ENCODE assay signal across 8 cellular contexts in genomic region chr20:37901667-37902503, GRCh38. TPM values are rescaled to one million over a fixed set of nuclear protein-coding genes. Genes with fewer than 3 reads are reported as not detected.
DNase-seq lines count a peak whose midpoint lies in the region; ATAC-seq and TF ChIP-seq lines count a peak whose summit lies in the region.

No MANE protein-coding gene starts in this region.

- peak; percentile 35 to 45 for ATAC-seq in activated naive CD4-positive, alpha-beta T cell treated with anti-CD3 and anti-CD28 coated beads, Interleukin-2, amount 50 U/mL, for 72 hours
- ATAC-seq in right cardiac atrium: peak; percentile 62 to 67
- ATAC-seq in gastrocnemius medialis: peak; percentile 66 to 75
- ATAC-seq in HG03139 (IDR thresholded peaks at IDR 0.05; ENCODE audit: unreplicated experiment): no peak

- TF ChIP-seq CTCF in GM10266 (IDR thresholded peaks at IDR 0.05; ENCODE audit: control insufficient read depth, insufficient read depth, low read depth, missing control alignments) (peak; percentile 81), gastrocnemius medialis (IDR thresholded peaks at IDR 0.05 in 4 of 5, conservative IDR thresholded peaks at IDR 0.05 in 1 of 5) (peak in 4 of 5 experiments; percentile 25 to 68 (median 38))

- DNase-seq in GM10266 (ENCODE audit: extremely low spot score) (peak; percentile 88), NCI-H2029 (lab: John Stamatoyannopoulos, UW) (peak; percentile 47), right cardiac atrium (no peak), gastrocnemius medialis (peak; percentile 17 to 45)
- DNase-seq in activated naive CD4-positive, alpha-beta T cell treated with anti-CD3 and anti-CD28 coated beads, Interleukin-2, amount 50 U/mL, for 72 hours (ENCODE audit: low spot score in 2 of 2): no peak
- DNase-seq in activated T-helper 2 cell treated with anti-CD3 and anti-CD28 coated beads, Interferon-gamma antibody, Interleukin-2, Interleukin-4, amounts not matched to agents 10 μg/mL and 5 μg/mL and 100 μg/mL, durations not matched to agents 14 hours and 24 hours and 36 hours (ENCODE audit: low spot score): no peak

- H3K4me3 Mint-ChIP-seq in activated T-helper 2 cell treated with anti-CD3 and anti-CD28 coated beads, Interferon-gamma antibody, Interleukin-2, Interleukin-4, amounts not matched to agents 10 μg/mL and 5 μg/mL and 100 μg/mL, durations not matched to agents 14 hours and 24 hours and 36 hours (ENCODE audit: low read depth): no peak overlapping the region

- no peaks in the 10 kb centered on the region for H3K9me3 Mint-ChIP-seq in activated naive CD4-positive, alpha-beta T cell treated with anti-CD3 and anti-CD28 coated beads, Interleukin-2, amount 50 U/mL, for 72 hours
- H3K9me3 Mint-ChIP-seq in activated T-helper 2 cell treated with anti-CD3 and anti-CD28 coated beads, Interferon-gamma antibody, Interleukin-2, Interleukin-4, amounts not matched to agents 10 μg/mL and 5 μg/mL and 100 μg/mL, durations not matched to agents 14 hours and 24 hours and 36 hours: no peaks in the 10 kb centered on the region

- H3K27ac ChIP-seq in ACC112 (ENCODE audit: low read depth, low read length) (no peak overlapping the region), right cardiac atrium (ENCODE audit: low read length) (no peak overlapping the region), gastrocnemius medialis (no peak overlapping the region)

- no peaks in the 10 kb centered on the region for H3K4me1 ChIP-seq in ACC112 (ENCODE audit: control insufficient read depth, insufficient read depth, low read length, unreplicated experiment)
- peaks cover 4% of the 10 kb centered on the region for H3K4me1 ChIP-seq in right cardiac atrium (ENCODE audit: control insufficient read depth, insufficient read depth, low read length)
- peaks cover 0 to 6% of the 10 kb centered on the region in 2 donors for H3K4me1 ChIP-seq in gastrocnemius medialis

- H3K36me3 ChIP-seq in ACC112 (ENCODE audit: insufficient read depth, low read length): no peaks in the 10 kb centered on the region
- H3K36me3 ChIP-seq in gastrocnemius medialis: no peaks in the 10 kb centered on the region

- no peaks in the 10 kb centered on the region for H3K79me2 ChIP-seq in ACC112 (ENCODE audit: control insufficient read depth, insufficient read depth, low read length, unreplicated experiment)

- no peak for TF ChIP-seq POLR2A in gastrocnemius medialis (IDR thresholded peaks at IDR 0.05)

- no peak overlapping the region for H2AFZ ChIP-seq in ACC112 (ENCODE audit: low read length, unreplicated experiment)

- no peaks in the 10 kb centered on the region for H3K9me3 ChIP-seq in right cardiac atrium (ENCODE audit: control insufficient read depth, low read length)
- no peaks in the 10 kb centered on the region for H3K9me3 ChIP-seq in gastrocnemius medialis

- H3K4me1 Mint-ChIP-seq in activated T-helper 2 cell treated with anti-CD3 and anti-CD28 coated beads, Interferon-gamma antibody, Interleukin-2, Interleukin-4, amounts not matched to agents 10 μg/mL and 5 μg/mL and 100 μg/mL, durations not matched to agents 14 hours and 24 hours and 36 hours (ENCODE audit: low read depth): peaks cover 10% of the 10 kb centered on the region

- H3K4me3 ChIP-seq in ACC112 (ENCODE audit: low read depth, low read length) (0 out of 2 replicates have a peak overlapping the region, but pooled peaks have one; percentile 67), right cardiac atrium (ENCODE audit: low read length) (peak overlapping the region; percentile 42), gastrocnemius medialis (peak overlapping the region in 1 of 4 donors; percentile 46)

- intact Hi-C loops in right cardiac atrium (cut with DNase I) (loop anchor here in 2 of 4 donors (5.0 kb wide), 1 partner anchor 90 kb away; no protein-coding TSS in a partner anchor), gastrocnemius medialis (cut with DNase I; ENCODE audit: low total_unique reads) (loop anchor here (1.0 to 10.0 kb wide), 3 partner anchors 91 to 320 kb away; partner anchors contain the start of gene TGM2)
- intact Hi-C loops in activated T-helper 2 cell treated with anti-CD3 and anti-CD28 coated beads, Interferon-gamma antibody, Interleukin-2, Interleukin-4, amounts not matched to agents 10 μg/mL and 5 μg/mL and 100 μg/mL, durations not matched to agents 14 hours and 24 hours and 36 hours (cut with micrococcal nuclease): loop anchor here (2.0 to 10.0 kb wide), 3 partner anchors 13 to 337 kb away; no protein-coding TSS in a partner anchor

- 11% methylated on average over 38 of the region's 38 CpGs for WGBS in right cardiac atrium

- H3K36me3 Mint-ChIP-seq in activated naive CD4-positive, alpha-beta T cell treated with anti-CD3 and anti-CD28 coated beads, Interleukin-2, amount 50 U/mL, for 72 hours: peaks cover 5 to 11% of the 10 kb centered on the region in 2 donors
- no peaks in the 10 kb centered on the region for H3K36me3 Mint-ChIP-seq in activated T-helper 2 cell treated with anti-CD3 and anti-CD28 coated beads, Interferon-gamma antibody, Interleukin-2, Interleukin-4, amounts not matched to agents 10 μg/mL and 5 μg/mL and 100 μg/mL, durations not matched to agents 14 hours and 24 hours and 36 hours (ENCODE audit: low read depth)

- peaks cover 45% of the 10 kb centered on the region for H3K27me3 Mint-ChIP-seq in activated T-helper 2 cell treated with anti-CD3 and anti-CD28 coated beads, Interferon-gamma antibody, Interleukin-2, Interleukin-4, amounts not matched to agents 10 μg/mL and 5 μg/mL and 100 μg/mL, durations not matched to agents 14 hours and 24 hours and 36 hours (ENCODE audit: low read depth)

- in situ Hi-C loops in gastrocnemius medialis (cut with MboI; ENCODE audit: low sequenced_read_pairs in 4 of 4): loop anchor here in 1 of 4 donors (25.0 kb wide), 1 partner anchor 90 kb away; no protein-coding TSS in a partner anchor

- H3K27ac Mint-ChIP-seq in activated naive CD4-positive, alpha-beta T cell treated with anti-CD3 and anti-CD28 coated beads, Interleukin-2, amount 50 U/mL, for 72 hours: no peak overlapping the region
- no peak overlapping the region for H3K27ac Mint-ChIP-seq in activated T-helper 2 cell treated with anti-CD3 and anti-CD28 coated beads, Interferon-gamma antibody, Interleukin-2, Interleukin-4, amounts not matched to agents 10 μg/mL and 5 μg/mL and 100 μg/mL, durations not matched to agents 14 hours and 24 hours and 36 hours

- H3K27me3 ChIP-seq in ACC112 (ENCODE audit: insufficient read depth, low read length) (peaks cover 47% of the 10 kb centered on the region), right cardiac atrium (ENCODE audit: control insufficient read depth, insufficient read depth) (no peaks in the 10 kb centered on the region), gastrocnemius medialis (peaks cover 38 to 61% (median 44%) of the 10 kb centered on the region in 3 donors)

RNA-seq across cellular contexts. Expression of gene VSTM2L, which starts 1.0 kb away (rescaled TPM):
- under 1 TPM; 0.30 to 0.33 TPM for total RNA-seq in activated naive CD4-positive, alpha-beta T cell treated with anti-CD3 and anti-CD28 coated beads, Interleukin-2, amount 50 U/mL, for 72 hours
- 100 to 1,000 TPM; 120 to 164 (median 143) TPM for total RNA-seq in right cardiac atrium
- polyA plus RNA-seq in right cardiac atrium: 122 TPM
- total RNA-seq in gastrocnemius medialis: 1 to 10 TPM in 3 of 4 donors, not detected in 1; 1.6 to 2.6 (median 2.4) TPM
- total RNA-seq in activated T-helper 2 cell treated with anti-CD3 and anti-CD28 coated beads, Interferon-gamma antibody, Interleukin-2, Interleukin-4, amounts not matched to agents 10 μg/mL and 5 μg/mL and 100 μg/mL, durations not matched to agents 14 hours and 24 hours and 36 hours: 0.23 TPM in 1 of 2 replicates, not detected in the other

Comparison
In these comparisons a context has a peak if more than half of its experiments do, and no peak if none do; other contexts are left out.
1. DNase-seq: peak in GM10266 (single experiment), NCI-H2029 (single experiment) and gastrocnemius medialis (2 of 2); none in activated naive CD4-positive, alpha-beta T cell treated with anti-CD3 and anti-CD28 coated beads, Interleukin-2, amount 50 U/mL, for 72 hours (0 of 2), right cardiac atrium (0 of 3) and activated T-helper 2 cell treated with anti-CD3 and anti-CD28 coated beads, Interferon-gamma antibody, Interleukin-2, Interleukin-4, amounts not matched to agents 10 μg/mL and 5 μg/mL and 100 μg/mL, durations not matched to agents 14 hours and 24 hours and 36 hours (single experiment).
2. RNA of gene VSTM2L, which starts 1.0 kb away (total RNA-seq): 120 to 164 TPM in right cardiac atrium; 1.6 to 2.6 TPM in gastrocnemius medialis, 0.30 to 0.33 TPM in activated naive CD4-positive, alpha-beta T cell treated with anti-CD3 and anti-CD28 coated beads, Interleukin-2, amount 50 U/mL, for 72 hours and 0.23 TPM in activated T-helper 2 cell treated with anti-CD3 and anti-CD28 coated beads, Interferon-gamma antibody, Interleukin-2, Interleukin-4, amounts not matched to agents 10 μg/mL and 5 μg/mL and 100 μg/mL, durations not matched to agents 14 hours and 24 hours and 36 hours; every median in the first group is over 10 times any median in the second.